Comparison of ENCODE assay signal across 1 cellular context in the genomic region with DNA sequence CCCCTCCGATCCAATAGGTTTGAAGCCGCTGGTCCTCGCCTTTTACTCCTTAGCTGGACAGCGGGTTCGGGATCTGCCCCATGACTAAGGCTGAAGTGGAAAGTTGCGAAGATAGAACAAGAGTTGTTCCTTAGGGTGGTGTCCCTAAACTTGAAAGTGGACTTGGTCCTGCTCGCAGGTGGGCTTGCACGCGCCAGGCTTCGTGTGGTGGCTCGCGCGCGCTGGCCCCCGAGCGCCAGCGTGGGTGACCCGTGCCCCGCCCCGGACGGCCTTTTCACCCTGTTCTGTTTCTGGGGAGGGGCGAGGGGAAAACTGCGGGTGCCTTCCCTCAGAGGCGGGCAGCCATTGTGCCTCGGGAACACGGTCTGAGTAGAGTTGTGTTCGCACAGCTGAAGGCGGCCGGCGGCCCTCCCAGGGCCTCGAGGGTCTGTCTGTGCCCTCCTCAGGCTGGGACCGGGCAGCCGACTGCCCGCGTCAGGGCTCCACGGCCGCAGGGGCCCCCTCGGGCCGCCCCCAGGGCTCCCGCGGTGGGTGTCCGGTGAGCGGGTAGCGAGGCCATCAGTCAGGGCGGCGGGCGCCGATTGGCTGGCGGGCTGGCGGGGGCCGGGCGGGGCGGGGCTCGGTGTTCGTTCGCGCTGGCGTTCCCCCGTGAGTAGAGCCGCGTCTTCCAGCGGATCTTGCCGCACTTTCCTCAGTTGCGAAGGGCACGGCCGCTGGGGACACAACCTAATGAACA.
A peak's percentile ranks its signal among the peaks of the same experiment; 100 is the strongest.
TF ChIP-seq lines count a peak whose summit lies in the region.

No MANE protein-coding gene starts in this region.

TF ChIP-seq in HepG2, 621 proteins besides CTCF, POLR2A, EP300 and RAD21 (continued from another document and continues in another):
- TF ChIP-seq, protein P1, sequence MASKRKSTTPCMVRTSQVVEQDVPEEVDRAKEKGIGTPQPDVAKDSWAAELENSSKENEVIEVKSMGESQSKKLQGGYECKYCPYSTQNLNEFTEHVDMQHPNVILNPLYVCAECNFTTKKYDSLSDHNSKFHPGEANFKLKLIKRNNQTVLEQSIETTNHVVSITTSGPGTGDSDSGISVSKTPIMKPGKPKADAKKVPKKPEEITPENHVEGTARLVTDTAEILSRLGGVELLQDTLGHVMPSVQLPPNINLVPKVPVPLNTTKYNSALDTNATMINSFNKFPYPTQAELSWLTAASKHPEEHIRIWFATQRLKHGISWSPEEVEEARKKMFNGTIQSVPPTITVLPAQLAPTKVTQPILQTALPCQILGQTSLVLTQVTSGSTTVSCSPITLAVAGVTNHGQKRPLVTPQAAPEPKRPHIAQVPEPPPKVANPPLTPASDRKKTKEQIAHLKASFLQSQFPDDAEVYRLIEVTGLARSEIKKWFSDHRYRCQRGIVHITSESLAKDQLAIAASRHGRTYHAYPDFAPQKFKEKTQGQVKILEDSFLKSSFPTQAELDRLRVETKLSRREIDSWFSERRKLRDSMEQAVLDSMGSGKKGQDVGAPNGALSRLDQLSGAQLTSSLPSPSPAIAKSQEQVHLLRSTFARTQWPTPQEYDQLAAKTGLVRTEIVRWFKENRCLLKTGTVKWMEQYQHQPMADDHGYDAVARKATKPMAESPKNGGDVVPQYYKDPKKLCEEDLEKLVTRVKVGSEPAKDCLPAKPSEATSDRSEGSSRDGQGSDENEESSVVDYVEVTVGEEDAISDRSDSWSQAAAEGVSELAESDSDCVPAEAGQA (IDR thresholded peaks at IDR 0.05; ENCODE audit: low read depth) = 0 out of 2 replicates have a peak, but pooled peaks have one; percentile 28
- TF ChIP-seq, protein P1 (CRISPR knock-in tag; IDR thresholded peaks at IDR 0.05; ENCODE audit: borderline replicate concordance) = 0 out of 2 replicates have a peak, but pooled peaks have one; percentile 40
- TF ChIP-seq, protein P2, sequence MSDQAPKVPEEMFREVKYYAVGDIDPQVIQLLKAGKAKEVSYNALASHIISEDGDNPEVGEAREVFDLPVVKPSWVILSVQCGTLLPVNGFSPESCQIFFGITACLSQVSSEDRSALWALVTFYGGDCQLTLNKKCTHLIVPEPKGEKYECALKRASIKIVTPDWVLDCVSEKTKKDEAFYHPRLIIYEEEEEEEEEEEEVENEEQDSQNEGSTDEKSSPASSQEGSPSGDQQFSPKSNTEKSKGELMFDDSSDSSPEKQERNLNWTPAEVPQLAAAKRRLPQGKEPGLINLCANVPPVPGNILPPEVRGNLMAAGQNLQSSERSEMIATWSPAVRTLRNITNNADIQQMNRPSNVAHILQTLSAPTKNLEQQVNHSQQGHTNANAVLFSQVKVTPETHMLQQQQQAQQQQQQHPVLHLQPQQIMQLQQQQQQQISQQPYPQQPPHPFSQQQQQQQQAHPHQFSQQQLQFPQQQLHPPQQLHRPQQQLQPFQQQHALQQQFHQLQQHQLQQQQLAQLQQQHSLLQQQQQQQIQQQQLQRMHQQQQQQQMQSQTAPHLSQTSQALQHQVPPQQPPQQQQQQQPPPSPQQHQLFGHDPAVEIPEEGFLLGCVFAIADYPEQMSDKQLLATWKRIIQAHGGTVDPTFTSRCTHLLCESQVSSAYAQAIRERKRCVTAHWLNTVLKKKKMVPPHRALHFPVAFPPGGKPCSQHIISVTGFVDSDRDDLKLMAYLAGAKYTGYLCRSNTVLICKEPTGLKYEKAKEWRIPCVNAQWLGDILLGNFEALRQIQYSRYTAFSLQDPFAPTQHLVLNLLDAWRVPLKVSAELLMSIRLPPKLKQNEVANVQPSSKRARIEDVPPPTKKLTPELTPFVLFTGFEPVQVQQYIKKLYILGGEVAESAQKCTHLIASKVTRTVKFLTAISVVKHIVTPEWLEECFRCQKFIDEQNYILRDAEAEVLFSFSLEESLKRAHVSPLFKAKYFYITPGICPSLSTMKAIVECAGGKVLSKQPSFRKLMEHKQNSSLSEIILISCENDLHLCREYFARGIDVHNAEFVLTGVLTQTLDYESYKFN (CRISPR knock-in tag; conservative IDR thresholded peaks at IDR 0.05) = peak; percentile 76
- TF ChIP-seq ZNF205 (CRISPR knock-in tag; IDR thresholded peaks at IDR 0.05) (peak; percentile 86; the same call in 1 of the 2 replicates), ZNF772 (CRISPR knock-in tag; IDR thresholded peaks at IDR 0.05) (no peak), TSC22D2 (CRISPR knock-in tag; IDR thresholded peaks at IDR 0.05; ENCODE audit: borderline replicate concordance) (peak; percentile 87; the same call in 1 of the 2 replicates), JUNB (CRISPR knock-in tag; IDR thresholded peaks at IDR 0.05; ENCODE audit: borderline replicate concordance) (0 out of 2 replicates have a peak, but pooled peaks have one; percentile 26), NFYB (CRISPR knock-in tag; IDR thresholded peaks at IDR 0.05) (peak; percentile 82), TAF15 (IDR thresholded peaks at IDR 0.05; ENCODE audit: low read depth, low read length, poor library complexity, severe bottlenecking) (peak; percentile 69), ZNF615 (CRISPR knock-in tag; IDR thresholded peaks at IDR 0.05; ENCODE audit: borderline replicate concordance) (peak; percentile 93; the same call in 1 of the 2 replicates), HMG20A (CRISPR knock-in tag; IDR thresholded peaks at IDR 0.05; ENCODE audit: borderline replicate concordance) (no peak), ZIK1 (CRISPR knock-in tag; IDR thresholded peaks at IDR 0.05; ENCODE audit: borderline replicate concordance, low read depth) (0 out of 2 replicates have a peak, but pooled peaks have one; percentile 35), SAFB2 (CRISPR knock-in tag; IDR thresholded peaks at IDR 0.05; ENCODE audit: borderline replicate concordance, low read depth) (peak; percentile 40; the same call in 1 of the 2 replicates), PBX2 (CRISPR knock-in tag; IDR thresholded peaks at IDR 0.05) (peak; percentile 79), GABPB1 (CRISPR knock-in tag; IDR thresholded peaks at IDR 0.05) (peak; percentile 74; the same call in 1 of the 2 replicates), ZNF138 (CRISPR knock-in tag; IDR thresholded peaks at IDR 0.05; ENCODE audit: low read depth) (peak; percentile 61; the same call in 1 of the 2 replicates), KDM2A (CRISPR knock-in tag; IDR thresholded peaks at IDR 0.05; ENCODE audit: borderline replicate concordance, low read depth) (peak; percentile 75; the same call in 1 of the 2 replicates), CENPT (CRISPR knock-in tag; IDR thresholded peaks at IDR 0.05; ENCODE audit: low read depth) (no peak), ZNF709 (CRISPR knock-in tag; IDR thresholded peaks at IDR 0.05) (peak; percentile 94), ETS1 (CRISPR knock-in tag; IDR thresholded peaks at IDR 0.05) (no peak), ZNF446 (CRISPR knock-in tag; IDR thresholded peaks at IDR 0.05) (peak; percentile 86), JUND (CRISPR knock-in tag; IDR thresholded peaks at IDR 0.05) (0 out of 2 replicates have a peak, but pooled peaks have one; percentile 19), ATF2 (CRISPR knock-in tag; IDR thresholded peaks at IDR 0.05) (peak; percentile 52; the same call in 1 of the 2 replicates), ZNF460 (CRISPR knock-in tag; IDR thresholded peaks at IDR 0.05; ENCODE audit: borderline replicate concordance) (no peak), ZNF781 (CRISPR knock-in tag; IDR thresholded peaks at IDR 0.05; ENCODE audit: borderline replicate concordance, not compliant biosample characterization) (peak; percentile 95), ETV6 (CRISPR knock-in tag; conservative IDR thresholded peaks at IDR 0.05) (peak; percentile 70; the same call in 1 of the 2 replicates), ZNF124 (CRISPR knock-in tag; IDR thresholded peaks at IDR 0.05) (no peak), SMAD3 (CRISPR knock-in tag; IDR thresholded peaks at IDR 0.05) (peak; percentile 41; the same call in 1 of the 2 replicates), ZNF614 (CRISPR knock-in tag; IDR thresholded peaks at IDR 0.05; ENCODE audit: borderline replicate concordance) (no peak; the same call in 1 of the 2 replicates), POGZ (CRISPR knock-in tag; IDR thresholded peaks at IDR 0.05) (peak; percentile 79; the same call in 1 of the 2 replicates), KMT2A (CRISPR knock-in tag; IDR thresholded peaks at IDR 0.05) (peak; percentile 80), NFE2L1 (CRISPR knock-in tag; IDR thresholded peaks at IDR 0.05; ENCODE audit: borderline replicate concordance) (no peak), ETV5 (CRISPR knock-in tag; IDR thresholded peaks at IDR 0.05; ENCODE audit: borderline replicate concordance) (peak; percentile 76), ZNF652 (CRISPR knock-in tag; IDR thresholded peaks at IDR 0.05; ENCODE audit: borderline replicate concordance, low read depth) (no peak), AGO2 (optimal IDR thresholded peaks at IDR 0.05; ENCODE audit: low read depth, low read length) (peak; percentile 100), TAF1 (CRISPR knock-in tag; IDR thresholded peaks at IDR 0.05) (peak; percentile 89), PHF5A (CRISPR knock-in tag; IDR thresholded peaks at IDR 0.05; ENCODE audit: low read depth, unreplicated experiment) (peak; percentile 74), KAT7 (CRISPR knock-in tag; IDR thresholded peaks at IDR 0.05; ENCODE audit: borderline replicate concordance) (peak; percentile 81; the same call in 1 of the 2 replicates)
- TF ChIP-seq, protein P3, sequence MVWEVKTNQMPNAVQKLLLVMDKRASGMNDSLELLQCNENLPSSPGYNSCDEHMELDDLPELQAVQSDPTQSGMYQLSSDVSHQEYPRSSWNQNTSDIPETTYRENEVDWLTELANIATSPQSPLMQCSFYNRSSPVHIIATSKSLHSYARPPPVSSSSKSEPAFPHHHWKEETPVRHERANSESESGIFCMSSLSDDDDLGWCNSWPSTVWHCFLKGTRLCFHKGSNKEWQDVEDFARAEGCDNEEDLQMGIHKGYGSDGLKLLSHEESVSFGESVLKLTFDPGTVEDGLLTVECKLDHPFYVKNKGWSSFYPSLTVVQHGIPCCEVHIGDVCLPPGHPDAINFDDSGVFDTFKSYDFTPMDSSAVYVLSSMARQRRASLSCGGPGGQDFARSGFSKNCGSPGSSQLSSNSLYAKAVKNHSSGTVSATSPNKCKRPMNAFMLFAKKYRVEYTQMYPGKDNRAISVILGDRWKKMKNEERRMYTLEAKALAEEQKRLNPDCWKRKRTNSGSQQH (CRISPR knock-in tag; IDR thresholded peaks at IDR 0.05; ENCODE audit: low read depth) = 0 out of 2 replicates have a peak, but pooled peaks have one; percentile 7
